ENCODE assay signal across 29 cellular contexts in the genomic region with DNA sequence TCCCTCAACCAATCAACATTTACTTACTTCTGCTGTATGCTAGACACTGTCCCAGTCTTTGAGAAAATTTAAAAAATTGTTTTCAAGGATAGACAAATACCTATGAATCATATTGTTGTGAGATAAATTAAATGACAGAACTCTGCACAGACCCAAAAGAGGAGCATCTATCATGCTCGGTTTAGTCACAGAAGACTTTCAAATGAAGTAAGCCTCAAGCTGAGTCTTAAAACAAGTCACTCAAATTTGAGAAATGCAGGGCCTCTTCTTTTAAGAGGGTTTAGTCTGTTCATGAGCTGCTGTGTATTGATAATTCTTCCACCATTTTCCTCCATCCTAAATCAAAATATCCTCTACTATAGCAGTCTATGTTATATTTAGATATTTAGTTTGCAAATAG.
"Had no signal": no experiment of that assay in that cellular context is flagged by ENCODE, and none has a peak within 500 bp of the region (broad histone marks: within the 10 kb centered on the region; RNA-seq: fewer than 3 reads in every experiment).

No MANE protein-coding gene starts in this region.

- H3K36me3 Mint-ChIP-seq: activated naive CD4-positive, alpha-beta T cell treated with anti-CD3 and anti-CD28 coated beads, Interleukin-2, amount 10 ng/mL, durations not matched to agents 7 days and 5 days; activated naive CD4-positive, alpha-beta T cell treated with anti-CD3 and anti-CD28 coated beads, Interleukin-2, amount 50 U/mL, for 72 hours; activated naive CD8-positive, alpha-beta T cell treated with anti-CD3 and anti-CD28 coated beads, Interleukin-2, amount 10 ng/mL, durations not matched to agents 7 days and 5 days had no signal

- H3K27me3 Mint-ChIP-seq: activated B cell treated with CpG ODN at 0.5 μM for 24 hours had no signal

- H3K9me3 Mint-ChIP-seq: activated B cell treated with CpG ODN at 0.5 μM for 24 hours; activated naive CD4-positive, alpha-beta T cell treated with anti-CD3 and anti-CD28 coated beads, Interleukin-2, amount 10 ng/mL, durations not matched to agents 7 days and 5 days; activated naive CD4-positive, alpha-beta T cell treated with anti-CD3 and anti-CD28 coated beads, Interleukin-2, amount 50 U/mL, for 72 hours; central memory CD8-positive, alpha-beta T cell; T-helper 2 cell treated with Interferon-gamma antibody and Interleukin-4, amounts not matched to agents 5 μg/mL and 100 μg/mL, for 36 hours had no signal

- H3K36me3 ChIP-seq: ascending aorta, brain microvascular endothelial cell, esophagus squamous epithelium, WERI-Rb-1 had no signal

- H3K27ac Mint-ChIP-seq: activated CD8-positive, alpha-beta T cell treated with anti-CD3 and anti-CD28 coated beads for 36 hours; activated naive CD4-positive, alpha-beta T cell treated with anti-CD3 and anti-CD28 coated beads, Interleukin-2, amount 10 ng/mL, durations not matched to agents 7 days and 5 days; activated naive CD4-positive, alpha-beta T cell treated with anti-CD3 and anti-CD28 coated beads, Interleukin-2, amount 50 U/mL, for 72 hours; activated naive CD8-positive, alpha-beta T cell treated with anti-CD3 and anti-CD28 coated beads, Interleukin-2, amount 10 ng/mL, durations not matched to agents 7 days and 5 days; activated T-helper 1 cell treated with anti-CD3 and anti-CD28 coated beads, Interleukin-12 subunit alpha, Interleukin-12 subunit beta, Interleukin-2, Interleukin-4 antibody, amounts not matched to agents 30 ng/mL and 10 ng/mL and 1 ng/mL, durations not matched to agents 14 hours and 24 hours and 36 hours; T-helper 17 cell; T-helper 2 cell treated with Interferon-gamma antibody and Interleukin-4, amounts not matched to agents 5 μg/mL and 100 μg/mL, for 36 hours had no signal

- DNase-seq: activated B cell treated with CpG ODN at 0.5 μM for 24 hours; activated CD4-positive, alpha-beta T cell treated with anti-CD3 and anti-CD28 coated beads for 48 hours; activated CD4-positive, alpha-beta T cell treated with anti-CD3 and anti-CD28 coated beads, Interleukin-2, amount 50 U/mL, for 1 hour; activated CD4-positive, alpha-beta T cell treated with anti-CD3 and anti-CD28 coated beads, Interleukin-2, amount 50 U/mL, for 48 hours; activated CD8-positive, alpha-beta memory T cell treated with anti-CD3 and anti-CD28 coated beads for 24 hours; activated CD8-positive, alpha-beta T cell treated with anti-CD3 and anti-CD28 coated beads for 36 hours; activated gamma-delta T cell; activated naive CD4-positive, alpha-beta T cell; activated naive CD4-positive, alpha-beta T cell treated with anti-CD3 and anti-CD28 coated beads, Interleukin-2, amount 10 ng/mL, durations not matched to agents 7 days and 5 days; activated naive CD8-positive, alpha-beta T cell treated with anti-CD3 and anti-CD28 coated beads, Interleukin-2, amount 10 ng/mL, durations not matched to agents 7 days and 5 days; activated T-cell treated with anti-CD3 and anti-CD28 coated beads, Interleukin-2, amount 50 U/mL, for 1 hour; activated T-cell treated with anti-CD3 and anti-CD28 coated beads, Interleukin-2, amount 50 U/mL, for 48 hours; brain microvascular endothelial cell; cortex of kidney; effector CD8-positive, alpha-beta T cell; esophagus squamous epithelium; foreskin melanocyte; head of caudate nucleus; hippocampal formation; T-helper 17 cell; T1000; WERI-Rb-1 had no signal

- H3K4me3 Mint-ChIP-seq: activated B cell treated with CpG ODN at 0.5 μM for 24 hours; activated CD8-positive, alpha-beta T cell treated with anti-CD3 and anti-CD28 coated beads for 36 hours; activated naive CD4-positive, alpha-beta T cell treated with anti-CD3 and anti-CD28 coated beads, Interleukin-2, amount 10 ng/mL, durations not matched to agents 7 days and 5 days; activated naive CD8-positive, alpha-beta T cell treated with anti-CD3 and anti-CD28 coated beads, Interleukin-2, amount 10 ng/mL, durations not matched to agents 7 days and 5 days; activated T-helper 1 cell treated with anti-CD3 and anti-CD28 coated beads, Interleukin-12 subunit alpha, Interleukin-12 subunit beta, Interleukin-2, Interleukin-4 antibody, amounts not matched to agents 30 ng/mL and 10 ng/mL and 1 ng/mL, durations not matched to agents 14 hours and 24 hours and 36 hours; central memory CD8-positive, alpha-beta T cell; T-helper 17 cell; T-helper 2 cell treated with Interferon-gamma antibody and Interleukin-4, amounts not matched to agents 5 μg/mL and 100 μg/mL, for 36 hours had no signal

- H3K27me3 ChIP-seq: ascending aorta, brain microvascular endothelial cell had no signal

- H3K27ac ChIP-seq: ascending aorta, brain microvascular endothelial cell, epithelial cell of prostate, esophagus squamous epithelium, WERI-Rb-1 had no signal

- H3K4me3 ChIP-seq: ascending aorta, esophagus squamous epithelium had no signal

- H3K4me1 Mint-ChIP-seq: activated naive CD8-positive, alpha-beta T cell treated with anti-CD3 and anti-CD28 coated beads, Interleukin-2, amount 10 ng/mL, durations not matched to agents 7 days and 5 days; central memory CD8-positive, alpha-beta T cell; T-helper 17 cell had no signal

- ATAC-seq: activated CD4-positive, CD25-positive, alpha-beta regulatory T cell treated with anti-CD3 and anti-CD28 coated beads, Interleukin-2, amount 50 U/mL, for 24 hours; activated CD8-positive, alpha-beta T cell treated with anti-CD3 and anti-CD28 coated beads for 36 hours; activated naive CD4-positive, alpha-beta T cell treated with anti-CD3 and anti-CD28 coated beads, Interleukin-2, amount 50 U/mL, for 72 hours; T-helper 17 cell had no signal

- H3K9me3 ChIP-seq: ascending aorta, esophagus squamous epithelium had no signal

- H3K4me1 ChIP-seq: ascending aorta, esophagus squamous epithelium had no signal
